32 cellular contexts compared by ENCODE assay signal in genomic region chr11:125947419-125948277, GRCh38. TPM values are rescaled to one million over a fixed set of nuclear protein-coding genes. Genes with fewer than 3 reads are reported as not detected.
"Had no signal": no experiment of that assay in that cellular context is flagged by ENCODE, and none has a peak within 500 bp of the region (broad histone marks: within the 10 kb centered on the region; RNA-seq: fewer than 3 reads in every experiment).

No MANE protein-coding gene starts in this region.

- H3K27me3 ChIP-seq: adrenal gland, body of pancreas, gastroesophageal sphincter, upper lobe of left lung had no signal

- H3K4me1 Mint-ChIP-seq: activated B cell treated with CpG ODN at 0.5 μM for 24 hours; activated naive CD8-positive, alpha-beta T cell treated with anti-CD3 and anti-CD28 coated beads for 36 hours; immature natural killer cell; stimulated activated naive CD8-positive, alpha-beta T cell treated with anti-CD3 and anti-CD28 coated beads, Interleukin-15, amount 100 ng/mL, for 72 hours had no signal

- H3K9me3 Mint-ChIP-seq: activated B cell treated with CpG ODN at 0.5 μM for 24 hours; activated CD8-positive, alpha-beta T cell treated with anti-CD3 and anti-CD28 coated beads for 36 hours; activated naive CD4-positive, alpha-beta T cell treated with anti-CD3 and anti-CD28 coated beads for 36 hours; activated naive CD8-positive, alpha-beta T cell treated with anti-CD3 and anti-CD28 coated beads for 36 hours; effector memory CD8-positive, alpha-beta T cell; immature natural killer cell; naive thymus-derived CD4-positive, alpha-beta T cell; stimulated activated effector memory CD8-positive, alpha-beta T cell treated with anti-CD3 and anti-CD28 coated beads, Interleukin-12 subunit alpha, Interleukin-12 subunit beta, amount 100 ng/mL, for 72 hours; stimulated activated naive CD8-positive, alpha-beta T cell treated with anti-CD3 and anti-CD28 coated beads, Interleukin-15, amount 100 ng/mL, for 72 hours; T-helper 2 cell treated with Interferon-gamma antibody and Interleukin-4, amounts not matched to agents 5 μg/mL and 100 μg/mL, for 36 hours had no signal

- H3K4me3 ChIP-seq: adrenal gland, body of pancreas, gastroesophageal sphincter, upper lobe of left lung had no signal

- DNase-seq: activated B cell treated with CpG ODN at 0.5 μM for 24 hours; activated CD4-positive, alpha-beta T cell treated with anti-CD3 and anti-CD28 coated beads, Interleukin-2, amount 50 U/mL, for 1 hour; activated CD8-positive, alpha-beta T cell treated with anti-CD3 and anti-CD28 coated beads for 36 hours; activated effector memory CD4-positive, alpha-beta T cell treated with Interleukin-2 at 50 U/mL for 16 hours; activated naive CD4-positive, alpha-beta T cell treated with anti-CD3 and anti-CD28 coated beads for 36 hours; activated naive CD8-positive, alpha-beta T cell treated with anti-CD3 and anti-CD28 coated beads for 36 hours; activated T-cell treated with anti-CD3 and anti-CD28 coated beads for 4 hours; body of pancreas; cerebellar nuclear complex; cortex of kidney; effector memory CD8-positive, alpha-beta T cell; erythroblast; hypothalamus; immature natural killer cell; kidney; left colon; midbrain; nucleus accumbens; small intestine; stimulated activated CD4-positive, alpha-beta T cell treated with anti-CD3 and anti-CD28 coated beads, Interleukin-4, amount 100 ng/mL, for 24 hours; stimulated activated naive CD8-positive, alpha-beta T cell treated with anti-CD3 and anti-CD28 coated beads, Interleukin-15, amount 100 ng/mL, for 72 hours; T-helper 1 cell had no signal

- H3K27ac ChIP-seq: adrenal gland, body of pancreas, gastroesophageal sphincter, upper lobe of left lung had no signal

- H3K36me3 ChIP-seq: adrenal gland, gastroesophageal sphincter, upper lobe of left lung had no signal

- H3K27me3 Mint-ChIP-seq: activated naive CD8-positive, alpha-beta T cell treated with anti-CD3 and anti-CD28 coated beads for 36 hours had no signal

- H3K36me3 Mint-ChIP-seq: activated naive CD8-positive, alpha-beta T cell treated with anti-CD3 and anti-CD28 coated beads for 36 hours; immature natural killer cell; stimulated activated effector memory CD8-positive, alpha-beta T cell treated with anti-CD3 and anti-CD28 coated beads, Interleukin-12 subunit alpha, Interleukin-12 subunit beta, amount 100 ng/mL, for 72 hours had no signal

- H3K9me3 ChIP-seq: adrenal gland, body of pancreas, gastroesophageal sphincter, upper lobe of left lung had no signal

- H3K4me3 Mint-ChIP-seq: activated B cell treated with CpG ODN at 0.5 μM for 24 hours; activated CD8-positive, alpha-beta T cell treated with anti-CD3 and anti-CD28 coated beads for 36 hours; activated naive CD4-positive, alpha-beta T cell treated with anti-CD3 and anti-CD28 coated beads for 36 hours; activated naive CD8-positive, alpha-beta T cell treated with anti-CD3 and anti-CD28 coated beads for 36 hours; effector memory CD8-positive, alpha-beta T cell; immature natural killer cell; naive thymus-derived CD4-positive, alpha-beta T cell; stimulated activated effector memory CD8-positive, alpha-beta T cell treated with anti-CD3 and anti-CD28 coated beads, Interleukin-12 subunit alpha, Interleukin-12 subunit beta, amount 100 ng/mL, for 72 hours; stimulated activated naive CD8-positive, alpha-beta T cell treated with anti-CD3 and anti-CD28 coated beads, Interleukin-15, amount 100 ng/mL, for 72 hours; T-helper 2 cell treated with Interferon-gamma antibody and Interleukin-4, amounts not matched to agents 5 μg/mL and 100 μg/mL, for 36 hours had no signal

- H3K27ac Mint-ChIP-seq: activated B cell treated with CpG ODN at 0.5 μM for 24 hours; activated CD8-positive, alpha-beta T cell treated with anti-CD3 and anti-CD28 coated beads for 36 hours; activated naive CD4-positive, alpha-beta T cell treated with anti-CD3 and anti-CD28 coated beads for 36 hours; activated naive CD8-positive, alpha-beta T cell treated with anti-CD3 and anti-CD28 coated beads for 36 hours; effector memory CD8-positive, alpha-beta T cell; immature natural killer cell; naive thymus-derived CD4-positive, alpha-beta T cell; stimulated activated effector memory CD8-positive, alpha-beta T cell treated with anti-CD3 and anti-CD28 coated beads, Interleukin-12 subunit alpha, Interleukin-12 subunit beta, amount 100 ng/mL, for 72 hours; stimulated activated naive CD8-positive, alpha-beta T cell treated with anti-CD3 and anti-CD28 coated beads, Interleukin-15, amount 100 ng/mL, for 72 hours; T-helper 2 cell treated with Interferon-gamma antibody and Interleukin-4, amounts not matched to agents 5 μg/mL and 100 μg/mL, for 36 hours had no signal

RNA-seq across cellular contexts. Expression of gene VSIG10L2, which starts 1.8 kb away (rescaled TPM):
- total RNA-seq: activated B cell treated with CpG ODN at 0.5 μM for 24 hours; activated CD8-positive, alpha-beta T cell treated with anti-CD3 and anti-CD28 coated beads for 36 hours; activated naive CD4-positive, alpha-beta T cell treated with anti-CD3 and anti-CD28 coated beads for 36 hours; activated naive CD8-positive, alpha-beta T cell treated with anti-CD3 and anti-CD28 coated beads for 36 hours; adrenal gland; body of pancreas; fibroblast of lung; fibroblast of villous mesenchyme; gastroesophageal sphincter; kidney; left colon; naive thymus-derived CD4-positive, alpha-beta T cell; pulmonary artery endothelial cell had no signal

RNA-seq across cellular contexts. Expression of gene DDX25, which starts 43.3 kb away (rescaled TPM):
- total RNA-seq: activated B cell treated with CpG ODN at 0.5 μM for 24 hours; activated naive CD4-positive, alpha-beta T cell treated with anti-CD3 and anti-CD28 coated beads for 36 hours; fibroblast of lung; fibroblast of villous mesenchyme; pulmonary artery endothelial cell; right cardiac atrium had no signal
